In genomic region chr3:49025793-49026520, GRCh38 we compare ENCODE assay signal across 17 cellular contexts. TPM values are rescaled to one million over a fixed set of nuclear protein-coding genes. Genes with fewer than 3 reads are reported as not detected.
DNase-seq lines count a peak whose midpoint lies in the region; ATAC-seq and TF ChIP-seq lines count a peak whose summit lies in the region.
"Had no signal": no experiment of that assay in that cellular context is flagged by ENCODE, and none has a peak within 500 bp of the region (broad histone marks: within the 10 kb centered on the region; RNA-seq: fewer than 3 reads in every experiment).

No MANE protein-coding gene starts in this region.

- peaks cover 59% of the 10 kb centered on the region for H3K4me1 Mint-ChIP-seq in activated naive CD4-positive, alpha-beta T cell treated with anti-CD3 and anti-CD28 coated beads, Interleukin-2, amount 50 U/mL, for 24 hours
- H3K4me1 Mint-ChIP-seq in WTC11 = peaks cover 26% of the 10 kb centered on the region
- H3K4me1 Mint-ChIP-seq in type B pancreatic cell (ENCODE audit: unreplicated experiment) = peaks cover 34% of the 10 kb centered on the region

- peaks cover 35% of the 10 kb centered on the region for H3K36me3 ChIP-seq in fibroblast of lung (ENCODE audit: control insufficient read depth, insufficient read depth, low read length)
- H3K36me3 ChIP-seq: ovary had no signal

- no peak for DNase-seq in activated naive CD4-positive, alpha-beta T cell treated with anti-CD3 and anti-CD28 coated beads, Interleukin-2, amount 50 U/mL, for 16 hours
- DNase-seq in WTC11 (ENCODE audit: low spot score) = no peak
- DNase-seq in fibroblast of lung (ENCODE audit: low read depth in 2 of 2) = no peak
- no peak for DNase-seq in type B pancreatic cell (ENCODE audit: extremely low spot score, unreplicated experiment)
- DNase-seq in NCI-H510A treated with DMSO at 0.1 percent for 48 hours (lab: John Stamatoyannopoulos, UW) = no peak
- DNase-seq in NCI-H2196 treated with DMSO at 0.1 percent for 48 hours (lab: John Stamatoyannopoulos, UW; ENCODE audit: unreplicated experiment) = no peak
- DNase-seq: body of pancreas; EL; left ventricle myocardium inferior; NCI-H345; PC-9; stimulated activated CD8-positive, alpha-beta memory T cell treated with anti-CD3 and anti-CD28 coated beads, Interleukin-4, amount 100 ng/mL, for 48 hours had no signal

- no peaks in the 10 kb centered on the region for H3K27me3 ChIP-seq in fibroblast of lung (ENCODE audit: control insufficient read depth, insufficient read depth, low read length)
- H3K27me3 ChIP-seq: body of pancreas, ovary, vagina had no signal

- no peak overlapping the region for H2AFZ ChIP-seq in fibroblast of lung (ENCODE audit: low read length)
- H2AFZ ChIP-seq: PC-9 had no signal

- no peak for TF ChIP-seq CTCF in WTC11 (IDR thresholded peaks at IDR 0.05)
- TF ChIP-seq CTCF in fibroblast of lung (conservative IDR thresholded peaks at IDR 0.05 in 1 of 2, IDR thresholded peaks at IDR 0.05 in 1 of 2; ENCODE audit: low read depth in 1 of 2, low read length in 2 of 2) = no peak
- TF ChIP-seq CTCF in type B pancreatic cell (conservative IDR thresholded peaks at IDR 0.05) = no peak

- no peaks in the 10 kb centered on the region for H4K20me1 ChIP-seq in fibroblast of lung (ENCODE audit: control insufficient read depth, extremely low read depth, insufficient read depth, low read length)

- no peaks in the 10 kb centered on the region for H3K9me3 Mint-ChIP-seq in activated naive CD4-positive, alpha-beta T cell treated with anti-CD3 and anti-CD28 coated beads, Interleukin-2, amount 50 U/mL, for 24 hours
- H3K9me3 Mint-ChIP-seq in WTC11 (no peaks in the 10 kb centered on the region), type B pancreatic cell (no peaks in the 10 kb centered on the region)
- H3K9me3 Mint-ChIP-seq: T-helper 2 cell treated with Interferon-gamma antibody and Interleukin-4, amounts not matched to agents 5 μg/mL and 100 μg/mL, for 36 hours had no signal

- no peak for ATAC-seq in WTC11
- no peak for ATAC-seq in GM18519 (IDR thresholded peaks at IDR 0.05; ENCODE audit: low FRiP score, unreplicated experiment)
- ATAC-seq: body of pancreas had no signal

- no peak overlapping the region for H3K4me3 ChIP-seq in fibroblast of lung (replicated peaks in 1 of 4; ENCODE audit: control extremely low read depth in 1 of 4, insufficient read depth in 1 of 4, low read depth in 3 of 4, low read length in 4 of 4)
- H3K4me3 ChIP-seq: body of pancreas, left ventricle myocardium inferior, ovary, PC-9, vagina had no signal

- no peak overlapping the region for H3K4me2 ChIP-seq in fibroblast of lung (ENCODE audit: extremely low read depth, insufficient read depth, low read length)
- H3K4me2 ChIP-seq: PC-9 had no signal

- peak overlapping the region; percentile 72 for H3K4me3 Mint-ChIP-seq in activated naive CD4-positive, alpha-beta T cell treated with anti-CD3 and anti-CD28 coated beads, Interleukin-2, amount 50 U/mL, for 24 hours
- H3K4me3 Mint-ChIP-seq in WTC11 = no peak overlapping the region
- peak overlapping the region; percentile 36 for H3K4me3 Mint-ChIP-seq in type B pancreatic cell
- H3K4me3 Mint-ChIP-seq: T-helper 2 cell treated with Interferon-gamma antibody and Interleukin-4, amounts not matched to agents 5 μg/mL and 100 μg/mL, for 36 hours had no signal

- peaks cover 9% of the 10 kb centered on the region for H3K4me1 ChIP-seq in fibroblast of lung (ENCODE audit: control insufficient read depth, extremely low read depth, insufficient read depth, low read length)

- POLR2A ChIA-PET in WTC11 (lab: Charles Lee) = interaction anchor here (1.0 kb wide), 1 partner anchor 68 kb away, joined by 4 read pairs; the partner anchor contains the start of gene QRICH1

- CTCF ChIA-PET in WTC11 (lab: Charles Lee) = no interaction called here

- H3K27ac Mint-ChIP-seq in activated naive CD4-positive, alpha-beta T cell treated with anti-CD3 and anti-CD28 coated beads, Interleukin-2, amount 50 U/mL, for 24 hours = peak overlapping the region; percentile 89
- H3K27ac Mint-ChIP-seq in WTC11 = peak overlapping the region; percentile 45; the same call in 1 of the 2 replicates
- peak overlapping the region; percentile 51 for H3K27ac Mint-ChIP-seq in type B pancreatic cell
- H3K27ac Mint-ChIP-seq: T-helper 2 cell treated with Interferon-gamma antibody and Interleukin-4, amounts not matched to agents 5 μg/mL and 100 μg/mL, for 36 hours had no signal

- H3K27ac ChIP-seq in fibroblast of lung (ENCODE audit: insufficient read depth, low read length) = peak overlapping the region; percentile 23
- H3K27ac ChIP-seq: ovary, PC-9, vagina had no signal

- H3K9ac ChIP-seq in fibroblast of lung (ENCODE audit: insufficient read depth, low read length) = no peak overlapping the region

- H3K36me3 Mint-ChIP-seq in activated naive CD4-positive, alpha-beta T cell treated with anti-CD3 and anti-CD28 coated beads, Interleukin-2, amount 50 U/mL, for 24 hours = peaks cover 24% of the 10 kb centered on the region
- peaks cover 57% of the 10 kb centered on the region for H3K36me3 Mint-ChIP-seq in WTC11
- H3K36me3 Mint-ChIP-seq in type B pancreatic cell = peaks cover 22% of the 10 kb centered on the region

- no peaks in the 10 kb centered on the region for H3K9me3 ChIP-seq in fibroblast of lung (ENCODE audit: control insufficient read depth, insufficient read depth, low read depth, low read length)
- H3K9me3 ChIP-seq: body of pancreas, left ventricle myocardium inferior, ovary, vagina had no signal

- peaks cover 49% of the 10 kb centered on the region for H3K79me2 ChIP-seq in fibroblast of lung (ENCODE audit: control insufficient read depth, insufficient read depth, low read length)

- no peaks in the 10 kb centered on the region for H3K27me3 Mint-ChIP-seq in activated naive CD4-positive, alpha-beta T cell treated with anti-CD3 and anti-CD28 coated beads, Interleukin-2, amount 50 U/mL, for 24 hours
- H3K27me3 Mint-ChIP-seq in WTC11 (ENCODE audit: low read depth) (no peaks in the 10 kb centered on the region), type B pancreatic cell (no peaks in the 10 kb centered on the region)

TF ChIP-seq in WTC11, 78 proteins besides CTCF, POLR2A, EP300 and RAD21:
- TF ChIP-seq NFE2L1 (CRISPR knock-in tag; IDR thresholded peaks at IDR 0.05) = 0 out of 2 replicates have a peak, but pooled peaks have one; percentile 2
- TF ChIP-seq PRRX2 (CRISPR knock-in tag; IDR thresholded peaks at IDR 0.05) = no peak
- no peak for TF ChIP-seq ATF2 (CRISPR knock-in tag; IDR thresholded peaks at IDR 0.05; ENCODE audit: borderline replicate concordance, low read depth)
- TF ChIP-seq NFATC4 (CRISPR knock-in tag; IDR thresholded peaks at IDR 0.05) = 0 out of 2 replicates have a peak, but pooled peaks have one; percentile 21

RNA-seq across cellular contexts. Expression of gene IMPDH2, which starts 3.2 kb away (rescaled TPM):
- total RNA-seq in WTC11 (2021) (449 to 472 TPM (median 452 TPM) in 3 replicates), fibroblast of lung (448 and 560 TPM in 2 replicates), type B pancreatic cell (ENCODE audit: low replicate concordance) (221 and 256 TPM in 2 replicates)
- polyA plus RNA-seq in fibroblast of lung = 187 and 203 TPM in 2 replicates
- 209 and 210 TPM in 2 replicates for polyA plus RNA-seq in fibroblast of lung (2012)
- 274 and 472 TPM in 2 replicates for polyA minus RNA-seq in fibroblast of lung (ENCODE audit: low replicate concordance)

RNA-seq across cellular contexts. Expression of gene NDUFAF3, which starts 4.0 kb away (rescaled TPM):
- total RNA-seq in WTC11 (2021) (36.8 to 50.3 TPM (median 49.6 TPM) in 3 replicates), fibroblast of lung (71.1 and 113 TPM in 2 replicates), type B pancreatic cell (ENCODE audit: low replicate concordance) (62.0 and 67.0 TPM in 2 replicates)
- 57.3 and 69.1 TPM in 2 replicates for polyA plus RNA-seq in fibroblast of lung
- polyA plus RNA-seq in fibroblast of lung (2012) = 133 and 187 TPM in 2 replicates
- 119 and 128 TPM in 2 replicates for polyA minus RNA-seq in fibroblast of lung (ENCODE audit: low replicate concordance)

RNA-seq across cellular contexts. Expression of gene DALRD3, which starts 7.6 kb away (rescaled TPM):
- total RNA-seq in WTC11 (2021) (38.8 to 41.4 TPM (median 39.6 TPM) in 3 replicates), fibroblast of lung (53.4 and 70.2 TPM in 2 replicates), type B pancreatic cell (ENCODE audit: low replicate concordance) (31.2 and 36.0 TPM in 2 replicates)
- 40.2 and 50.8 TPM in 2 replicates for polyA plus RNA-seq in fibroblast of lung
- polyA plus RNA-seq in fibroblast of lung (2012) = 36.3 and 39.3 TPM in 2 replicates
- 162 and 242 TPM in 2 replicates for polyA minus RNA-seq in fibroblast of lung (ENCODE audit: low replicate concordance)

RNA-seq across cellular contexts. Expression of gene WDR6, which starts 18.8 kb away (rescaled TPM):
- total RNA-seq in WTC11 (2021) (204 to 213 TPM (median 209 TPM) in 3 replicates), fibroblast of lung (59.6 and 77.9 TPM in 2 replicates), type B pancreatic cell (ENCODE audit: low replicate concordance) (272 and 334 TPM in 2 replicates)
- polyA plus RNA-seq in fibroblast of lung = 58.7 and 68.2 TPM in 2 replicates
- 64.4 and 80.1 TPM in 2 replicates for polyA plus RNA-seq in fibroblast of lung (2012)
- polyA minus RNA-seq in fibroblast of lung (ENCODE audit: low replicate concordance) = 232 and 383 TPM in 2 replicates

RNA-seq across cellular contexts. Expression of gene P4HTM, which starts 35.9 kb away (rescaled TPM):
- 21.9 to 28.8 TPM (median 28.2 TPM) in 3 replicates for total RNA-seq in WTC11 (2021)
- total RNA-seq in fibroblast of lung = 33.4 and 46.7 TPM in 2 replicates
- polyA plus RNA-seq in fibroblast of lung = 16.0 and 16.2 TPM in 2 replicates
- polyA plus RNA-seq in fibroblast of lung (2012) = 14.4 and 16.1 TPM in 2 replicates
- 17.9 and 30.7 TPM in 2 replicates for polyA minus RNA-seq in fibroblast of lung (ENCODE audit: low replicate concordance)
- 47.4 and 54.8 TPM in 2 replicates for total RNA-seq in type B pancreatic cell (ENCODE audit: low replicate concordance)
